ENCODE assay signal across 15 cellular contexts in genomic region chr3:125403789-125404188, GRCh38. TPM values are rescaled to one million over a fixed set of nuclear protein-coding genes. Genes with fewer than 3 reads are reported as not detected.
DNase-seq lines count a peak whose midpoint lies in the region; ATAC-seq and TF ChIP-seq lines count a peak whose summit lies in the region.
"Had no signal": no experiment of that assay in that cellular context is flagged by ENCODE, and none has a peak within 500 bp of the region (broad histone marks: within the 10 kb centered on the region; RNA-seq: fewer than 3 reads in every experiment).

No MANE protein-coding gene starts in this region.

- peaks cover 32% of the 10 kb centered on the region for H3K27me3 Mint-ChIP-seq in WTC11 (ENCODE audit: low read depth)

- peaks cover 12% of the 10 kb centered on the region for H3K9me3 Mint-ChIP-seq in WTC11

- TF ChIP-seq CTCF in WTC11 (IDR thresholded peaks at IDR 0.05), result no peak
- TF ChIP-seq CTCF in heart left ventricle (IDR thresholded peaks at IDR 0.05), result no peak

- H3K27ac Mint-ChIP-seq in WTC11, result no peak overlapping the region
- H3K27ac Mint-ChIP-seq: natural killer cell treated with Interleukin-12 subunit alpha and Interleukin-12 subunit beta and Interleukin-15 and Interleukin-18, amount 100 ng/mL, for 72 hours had no signal

- POLR2A ChIA-PET in WTC11 (lab: Charles Lee), result no interaction called here

- no peak overlapping the region for H3K4me3 Mint-ChIP-seq in WTC11
- H3K4me3 Mint-ChIP-seq: natural killer cell treated with Interleukin-12 subunit alpha and Interleukin-12 subunit beta and Interleukin-15 and Interleukin-18, amount 100 ng/mL, for 72 hours had no signal

- H3K4me3 ChIP-seq in heart left ventricle, result no peak overlapping the region
- H3K4me3 ChIP-seq: cardiac muscle cell, HAP-1 had no signal

- CTCF ChIA-PET in WTC11 (lab: Charles Lee), result interaction anchor here (0.6 to 2.0 kb wide), 8 partner anchors 9 to 202 kb away, joined by 3 to 5 read pairs (median 3); no protein-coding TSS in a partner anchor

- peaks cover 15% of the 10 kb centered on the region for H3K4me1 Mint-ChIP-seq in WTC11

- intact Hi-C loops in heart left ventricle (cut with DNase I), result no loop called here

- no peak overlapping the region for H3K27ac ChIP-seq in heart left ventricle
- H3K27ac ChIP-seq: C4-2B, cardiac muscle cell had no signal

- H3K36me3 Mint-ChIP-seq in WTC11, result no peaks in the 10 kb centered on the region

- H3K36me3 ChIP-seq in heart left ventricle, result no peaks in the 10 kb centered on the region
- H3K36me3 ChIP-seq: cardiac muscle cell, HAP-1 had no signal

- TF ChIP-seq POLR2A in heart left ventricle (IDR thresholded peaks at IDR 0.05), result no peak

- no peaks in the 10 kb centered on the region for H3K9me3 ChIP-seq in heart left ventricle

- WGBS in heart left ventricle, 4 donors, result 88 to 93% (median 91%) methylated on average over 2 of the region's 2 CpGs

- no peaks in the 10 kb centered on the region for H3K4me1 ChIP-seq in heart left ventricle

- ATAC-seq in WTC11, result peak; percentile 81
- ATAC-seq in heart left ventricle, result no peak
- ATAC-seq in HG03342 (IDR thresholded peaks at IDR 0.05; ENCODE audit: unreplicated experiment), result no peak
- ATAC-seq: natural killer cell treated with Interleukin-12 subunit alpha and Interleukin-12 subunit beta and Interleukin-15 and Interleukin-18, amount 100 ng/mL, for 72 hours; stimulated activated naive CD8-positive, alpha-beta T cell treated with anti-CD3 and anti-CD28 coated beads, Interleukin-15, Interleukin-2, amounts not matched to agents 100 U/mL and 50 U/mL, for 24 hours had no signal

- DNase-seq in Ammon's horn (ENCODE audit: low spot score), result peak; percentile 23
- peak; percentile 50 to 59 for DNase-seq in Kasumi-1 (lab: John Stamatoyannopoulos, UW)
- DNase-seq in WTC11 (ENCODE audit: low spot score), result no peak
- DNase-seq in iPS-NIHi7 (ENCODE audit: extremely low spot score), result peak; percentile 28
- no peak for DNase-seq in heart left ventricle
- DNase-seq in DMS53 treated with DMSO at 0.1 percent for 48 hours (lab: John Stamatoyannopoulos, UW; ENCODE audit: unreplicated experiment), result no peak
- DNase-seq in SW480 (ENCODE audit: low spot score), result no peak
- DNase-seq: activated naive CD4-positive, alpha-beta T cell; NCI-H1436; stimulated activated naive CD8-positive, alpha-beta T cell treated with anti-CD3 and anti-CD28 coated beads, Interleukin-15, Interleukin-2, amounts not matched to agents 100 U/mL and 50 U/mL, for 24 hours had no signal

- peaks cover 0 to 2% (median 0%) of the 10 kb centered on the region in 9 donors for H3K27me3 ChIP-seq in heart left ventricle
- H3K27me3 ChIP-seq: cardiac muscle cell had no signal

TF ChIP-seq in WTC11, 78 proteins besides CTCF, POLR2A, EP300 and RAD21:
- TF ChIP-seq ESRRA (CRISPR knock-in tag; IDR thresholded peaks at IDR 0.05; ENCODE audit: borderline replicate concordance) (no peak), ZNF425 (CRISPR knock-in tag; conservative IDR thresholded peaks at IDR 0.05) (no peak), ZBTB21 (CRISPR knock-in tag; IDR thresholded peaks at IDR 0.05; ENCODE audit: borderline replicate concordance) (no peak), MAX (CRISPR knock-in tag; IDR thresholded peaks at IDR 0.05) (no peak), EMX1 (CRISPR knock-in tag; IDR thresholded peaks at IDR 0.05) (no peak), GABPB1 (CRISPR knock-in tag; IDR thresholded peaks at IDR 0.05) (no peak), ZNF396 (CRISPR knock-in tag; IDR thresholded peaks at IDR 0.05; ENCODE audit: borderline replicate concordance) (no peak), SOX15 (CRISPR knock-in tag; IDR thresholded peaks at IDR 0.05) (no peak), ZNF232 (CRISPR knock-in tag; IDR thresholded peaks at IDR 0.05) (no peak), ETV6 (CRISPR knock-in tag; IDR thresholded peaks at IDR 0.05) (no peak), IRF2 (CRISPR knock-in tag; IDR thresholded peaks at IDR 0.05; ENCODE audit: borderline replicate concordance, low read depth) (no peak), FOXJ3 (CRISPR knock-in tag; IDR thresholded peaks at IDR 0.05; ENCODE audit: borderline replicate concordance) (no peak)
- TF ChIP-seq, protein P1, sequence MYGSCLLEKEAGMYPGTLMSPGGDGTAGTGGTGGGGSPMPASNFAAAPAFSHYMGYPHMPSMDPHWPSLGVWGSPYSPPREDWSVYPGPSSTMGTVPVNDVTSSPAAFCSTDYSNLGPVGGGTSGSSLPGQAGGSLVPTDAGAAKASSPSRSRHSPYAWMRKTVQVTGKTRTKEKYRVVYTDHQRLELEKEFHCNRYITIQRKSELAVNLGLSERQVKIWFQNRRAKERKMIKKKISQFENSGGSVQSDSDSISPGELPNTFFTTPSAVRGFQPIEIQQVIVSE (CRISPR knock-in tag; IDR thresholded peaks at IDR 0.05; ENCODE audit: borderline replicate concordance), result no peak
- TF ChIP-seq, protein P2, sequence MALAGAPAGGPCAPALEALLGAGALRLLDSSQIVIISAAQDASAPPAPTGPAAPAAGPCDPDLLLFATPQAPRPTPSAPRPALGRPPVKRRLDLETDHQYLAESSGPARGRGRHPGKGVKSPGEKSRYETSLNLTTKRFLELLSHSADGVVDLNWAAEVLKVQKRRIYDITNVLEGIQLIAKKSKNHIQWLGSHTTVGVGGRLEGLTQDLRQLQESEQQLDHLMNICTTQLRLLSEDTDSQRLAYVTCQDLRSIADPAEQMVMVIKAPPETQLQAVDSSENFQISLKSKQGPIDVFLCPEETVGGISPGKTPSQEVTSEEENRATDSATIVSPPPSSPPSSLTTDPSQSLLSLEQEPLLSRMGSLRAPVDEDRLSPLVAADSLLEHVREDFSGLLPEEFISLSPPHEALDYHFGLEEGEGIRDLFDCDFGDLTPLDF (CRISPR knock-in tag; IDR thresholded peaks at IDR 0.05), result no peak

RNA-seq across cellular contexts. Expression of gene ZNF148, which starts 28.7 kb away (rescaled TPM):
- total RNA-seq in WTC11 (2021), result 19.4 to 20.0 TPM (median 19.7 TPM) in 3 replicates
- 10 to 100 TPM; 24.1 to 62.4 (median 40.2) TPM for total RNA-seq in heart left ventricle
- polyA plus RNA-seq in heart left ventricle, result 1 to 10 TPM; 4.5 to 8.4 TPM

Comparison
In these comparisons a context has a peak if more than half of its experiments do, and no peak if none do; other contexts are left out.
1. DNase-seq: peak in Ammon's horn (single experiment), Kasumi-1 (2 of 2) and iPS-NIHi7 (single experiment); none in WTC11 (single experiment), heart left ventricle (0 of 5), DMS53 treated with DMSO at 0.1 percent for 48 hours (single experiment) and SW480 (single experiment).